In the genomic region with DNA sequence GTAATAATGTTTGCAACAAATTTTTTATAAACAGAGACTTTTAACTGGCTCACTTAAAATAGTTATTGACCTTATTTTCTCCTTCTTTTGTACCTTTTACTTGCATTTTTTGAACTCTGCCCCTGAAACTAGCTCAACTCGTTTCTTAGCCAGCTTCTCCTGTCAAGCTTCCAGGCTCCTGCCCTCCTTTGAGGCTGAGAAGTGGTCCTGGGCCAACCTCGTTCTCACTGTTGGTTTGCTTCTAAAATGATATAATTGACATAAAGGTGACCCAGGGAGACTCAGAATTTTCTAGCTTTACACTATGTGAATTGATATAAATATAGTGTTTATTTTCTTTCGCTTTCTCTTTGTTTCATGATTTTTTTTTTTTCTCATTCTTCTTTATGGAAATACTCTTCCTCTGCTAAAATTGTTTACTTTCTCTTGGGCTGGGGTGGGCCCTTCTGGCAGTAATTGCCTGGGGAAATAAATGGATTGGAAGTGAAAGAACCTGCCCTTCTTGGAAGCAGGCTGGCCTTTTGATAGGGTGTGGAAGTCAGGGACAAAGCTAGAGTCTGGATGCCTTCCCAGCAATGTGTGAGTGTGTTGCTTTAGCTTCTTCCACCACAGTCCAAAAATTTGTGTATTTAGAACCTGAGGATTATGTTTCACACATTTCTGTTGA, we compare ENCODE assay signal across 7 cellular contexts. TPM values are rescaled to one million over a fixed set of nuclear protein-coding genes. Genes with fewer than 3 reads are reported as not detected.
DNase-seq lines count a peak whose midpoint lies in the region; ATAC-seq and TF ChIP-seq lines count a peak whose summit lies in the region.

No MANE protein-coding gene starts in this region.

- H3K36me3 ChIP-seq in subcutaneous abdominal adipose tissue (ENCODE audit: control insufficient read depth in 5 of 5, insufficient read depth in 5 of 5, low read length in 5 of 5) = no peaks in the 10 kb centered on the region

- H3K9me3 ChIP-seq in subcutaneous abdominal adipose tissue (ENCODE audit: control insufficient read depth in 5 of 5, low read length in 5 of 5) = no peaks in the 10 kb centered on the region

- ATAC-seq in left colon (peak; percentile 86), GM21381 (IDR thresholded peaks at IDR 0.05; ENCODE audit: unreplicated experiment) (no peak)

- H3K9ac ChIP-seq in subcutaneous abdominal adipose tissue (ENCODE audit: low read length in 5 of 5) = peak overlapping the region in 4 of 5 donors; percentile 11 to 71 (median 52)

- no peaks in the 10 kb centered on the region for H3K27me3 ChIP-seq in subcutaneous abdominal adipose tissue (ENCODE audit: control insufficient read depth in 5 of 5, insufficient read depth in 4 of 5, low read length in 5 of 5)

- peak overlapping the region; percentile 84 for H3K27ac ChIP-seq in subcutaneous abdominal adipose tissue (ENCODE audit: low read depth, low read length)

- H3K4me3 ChIP-seq in cardiac fibroblast (replicated peaks in 1 of 2; ENCODE audit: low read depth in 2 of 2, low read length in 2 of 2) (no peak overlapping the region), subcutaneous abdominal adipose tissue (ENCODE audit: low read depth in 1 of 5, low read length in 5 of 5) (peak overlapping the region; percentile 28 to 44 (median 37))

- peaks cover 0 to 44% (median 29%) of the 10 kb centered on the region in 5 donors for H3K4me1 ChIP-seq in subcutaneous abdominal adipose tissue (ENCODE audit: control insufficient read depth in 5 of 5, insufficient read depth in 5 of 5, low read length in 5 of 5)

- DNase-seq in LoVo (ENCODE audit: low spot score) = peak; percentile 56
- peak; percentile 50 to 85 for DNase-seq in cardiac fibroblast (ENCODE audit: low read depth in 2 of 2)
- DNase-seq in left colon = peak; percentile 43 to 66
- DNase-seq in stimulated activated CD4-positive, alpha-beta T cell treated with anti-CD3 and anti-CD28 coated beads, Interleukin-4, amount 100 ng/mL, for 24 hours = no peak
- no peak for DNase-seq in COLO668 (lab: John Stamatoyannopoulos, UW; ENCODE audit: unreplicated experiment)

- TF ChIP-seq CTCF in cardiac fibroblast (IDR thresholded peaks at IDR 0.05; ENCODE audit: low read depth, low read length) = no peak

- intact Hi-C loops in left colon (cut with DNase I, micrococcal nuclease) = no loop called here

RNA-seq across cellular contexts. Expression of a gene that starts 30.7 kb away (rescaled TPM):
- total RNA-seq in left colon = 10 to 100 TPM; 79.9 to 80.0 TPM

Comparison
In these comparisons a context has a peak if more than half of its experiments do, and no peak if none do; other contexts are left out.
1. DNase-seq: peak in LoVo (single experiment), cardiac fibroblast (2 of 2) and left colon (2 of 2); none in stimulated activated CD4-positive, alpha-beta T cell treated with anti-CD3 and anti-CD28 coated beads, Interleukin-4, amount 100 ng/mL, for 24 hours (single experiment) and COLO668 (single experiment).
2. H3K4me3 ChIP-seq: peak in subcutaneous abdominal adipose tissue (5 of 5); none in cardiac fibroblast (0 of 2).